ENCODE assay signal across 1 cellular context in the genomic region with DNA sequence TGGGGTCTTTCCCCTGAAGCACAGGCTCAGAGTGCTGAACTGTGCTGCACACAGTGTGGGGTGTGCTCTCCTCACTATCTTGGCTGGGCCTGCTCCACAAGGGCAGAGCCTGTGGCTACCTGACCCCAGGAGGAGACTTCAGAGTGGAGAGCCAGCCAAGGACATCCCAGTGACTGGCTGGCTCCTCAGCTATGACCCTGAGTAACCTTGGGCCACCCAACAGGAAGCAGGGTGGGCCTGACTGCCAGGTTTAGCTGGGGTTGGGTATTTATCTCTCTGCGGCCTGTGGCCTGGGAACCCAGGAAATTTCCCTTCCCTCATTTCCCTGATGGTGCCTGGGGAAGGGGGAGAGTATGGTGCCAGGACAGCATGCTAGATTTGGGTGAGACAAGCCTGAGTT.
TF ChIP-seq lines count a peak whose summit lies in the region.

No MANE protein-coding gene starts in this region.

TF ChIP-seq in HepG2, 621 proteins besides CTCF, POLR2A, EP300 and RAD21:
- TF ChIP-seq, protein P1, sequence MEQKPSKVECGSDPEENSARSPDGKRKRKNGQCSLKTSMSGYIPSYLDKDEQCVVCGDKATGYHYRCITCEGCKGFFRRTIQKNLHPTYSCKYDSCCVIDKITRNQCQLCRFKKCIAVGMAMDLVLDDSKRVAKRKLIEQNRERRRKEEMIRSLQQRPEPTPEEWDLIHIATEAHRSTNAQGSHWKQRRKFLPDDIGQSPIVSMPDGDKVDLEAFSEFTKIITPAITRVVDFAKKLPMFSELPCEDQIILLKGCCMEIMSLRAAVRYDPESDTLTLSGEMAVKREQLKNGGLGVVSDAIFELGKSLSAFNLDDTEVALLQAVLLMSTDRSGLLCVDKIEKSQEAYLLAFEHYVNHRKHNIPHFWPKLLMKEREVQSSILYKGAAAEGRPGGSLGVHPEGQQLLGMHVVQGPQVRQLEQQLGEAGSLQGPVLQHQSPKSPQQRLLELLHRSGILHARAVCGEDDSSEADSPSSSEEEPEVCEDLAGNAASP (CRISPR knock-in tag; IDR thresholded peaks at IDR 0.05; ENCODE audit: borderline replicate concordance), result peak; percentile 25; the same call in 1 of the 2 replicates
- peak; percentile 14; the same call in 1 of the 2 replicates for TF ChIP-seq RXRA (CRISPR knock-in tag; IDR thresholded peaks at IDR 0.05)
- TF ChIP-seq IRX3 (CRISPR knock-in tag; IDR thresholded peaks at IDR 0.05; ENCODE audit: borderline replicate concordance, low read depth), result no peak
- no peak for TF ChIP-seq GPN1 (CRISPR knock-in tag; IDR thresholded peaks at IDR 0.05; ENCODE audit: borderline replicate concordance)
- no peak for TF ChIP-seq U2AF2 (IDR thresholded peaks at IDR 0.05; ENCODE audit: low read depth, low read length)
- TF ChIP-seq KLF11 (CRISPR knock-in tag; IDR thresholded peaks at IDR 0.05), result no peak
- TF ChIP-seq CBX1 (IDR thresholded peaks at IDR 0.05; ENCODE audit: low read depth), result no peak
- TF ChIP-seq, protein P2, sequence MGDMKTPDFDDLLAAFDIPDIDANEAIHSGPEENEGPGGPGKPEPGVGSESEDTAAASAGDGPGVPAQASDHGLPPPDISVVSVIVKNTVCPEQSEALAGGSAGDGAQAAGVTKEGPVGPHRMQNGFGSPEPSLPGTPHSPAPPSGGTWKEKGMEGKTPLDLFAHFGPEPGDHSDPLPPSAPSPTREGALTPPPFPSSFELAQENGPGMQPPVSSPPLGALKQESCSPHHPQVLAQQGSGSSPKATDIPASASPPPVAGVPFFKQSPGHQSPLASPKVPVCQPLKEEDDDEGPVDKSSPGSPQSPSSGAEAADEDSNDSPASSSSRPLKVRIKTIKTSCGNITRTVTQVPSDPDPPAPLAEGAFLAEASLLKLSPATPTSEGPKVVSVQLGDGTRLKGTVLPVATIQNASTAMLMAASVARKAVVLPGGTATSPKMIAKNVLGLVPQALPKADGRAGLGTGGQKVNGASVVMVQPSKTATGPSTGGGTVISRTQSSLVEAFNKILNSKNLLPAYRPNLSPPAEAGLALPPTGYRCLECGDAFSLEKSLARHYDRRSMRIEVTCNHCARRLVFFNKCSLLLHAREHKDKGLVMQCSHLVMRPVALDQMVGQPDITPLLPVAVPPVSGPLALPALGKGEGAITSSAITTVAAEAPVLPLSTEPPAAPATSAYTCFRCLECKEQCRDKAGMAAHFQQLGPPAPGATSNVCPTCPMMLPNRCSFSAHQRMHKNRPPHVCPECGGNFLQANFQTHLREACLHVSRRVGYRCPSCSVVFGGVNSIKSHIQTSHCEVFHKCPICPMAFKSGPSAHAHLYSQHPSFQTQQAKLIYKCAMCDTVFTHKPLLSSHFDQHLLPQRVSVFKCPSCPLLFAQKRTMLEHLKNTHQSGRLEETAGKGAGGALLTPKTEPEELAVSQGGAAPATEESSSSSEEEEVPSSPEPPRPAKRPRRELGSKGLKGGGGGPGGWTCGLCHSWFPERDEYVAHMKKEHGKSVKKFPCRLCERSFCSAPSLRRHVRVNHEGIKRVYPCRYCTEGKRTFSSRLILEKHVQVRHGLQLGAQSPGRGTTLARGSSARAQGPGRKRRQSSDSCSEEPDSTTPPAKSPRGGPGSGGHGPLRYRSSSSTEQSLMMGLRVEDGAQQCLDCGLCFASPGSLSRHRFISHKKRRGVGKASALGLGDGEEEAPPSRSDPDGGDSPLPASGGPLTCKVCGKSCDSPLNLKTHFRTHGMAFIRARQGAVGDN (CRISPR knock-in tag; IDR thresholded peaks at IDR 0.05), result peak; percentile 19; the same call in 1 of the 2 replicates
